26 cellular contexts compared by ENCODE assay signal in genomic region chr6:139690007-139690406, GRCh38.
"Had no signal": no experiment of that assay in that cellular context is flagged by ENCODE, and none has a peak within 500 bp of the region (broad histone marks: within the 10 kb centered on the region; RNA-seq: fewer than 3 reads in every experiment).

No MANE protein-coding gene starts in this region.

- H3K36me3 ChIP-seq: esophagus muscularis mucosa, gastroesophageal sphincter, neutrophil, right atrium auricular region, sigmoid colon, suprapubic skin, thyroid gland, uterus had no signal

- H3K27ac ChIP-seq: epithelial cell of prostate, esophagus muscularis mucosa, gastroesophageal sphincter, neutrophil, right atrium auricular region, sigmoid colon, suprapubic skin, thyroid gland, uterus had no signal

- ATAC-seq: gastroesophageal sphincter; left cardiac atrium; left ventricle myocardium superior; stimulated activated naive CD8-positive, alpha-beta T cell treated with anti-CD3 and anti-CD28 coated beads, Interleukin-15, Interleukin-2, amounts not matched to agents 100 U/mL and 50 U/mL, for 24 hours had no signal

- H3K27me3 ChIP-seq: esophagus muscularis mucosa, gastroesophageal sphincter, neutrophil, right atrium auricular region, sigmoid colon, suprapubic skin, thyroid gland, uterus had no signal

- H3K36me3 Mint-ChIP-seq: immature natural killer cell, naive B cell, type B pancreatic cell had no signal

- H3K4me3 ChIP-seq: esophagus muscularis mucosa, gastroesophageal sphincter, lung, right atrium auricular region, sigmoid colon, suprapubic skin, thyroid gland, uterus had no signal

- H3K4me1 Mint-ChIP-seq: immature natural killer cell, naive B cell had no signal

- H3K27ac Mint-ChIP-seq: immature natural killer cell, naive B cell, type B pancreatic cell had no signal

- H3K9me3 ChIP-seq: esophagus muscularis mucosa, gastroesophageal sphincter, neutrophil, right atrium auricular region, sigmoid colon, suprapubic skin, thyroid gland, uterus had no signal

- H3K4me1 ChIP-seq: gastroesophageal sphincter, right atrium auricular region, sigmoid colon, thyroid gland had no signal

- H3K4me3 Mint-ChIP-seq: immature natural killer cell, naive B cell, type B pancreatic cell had no signal

- H3K27me3 Mint-ChIP-seq: type B pancreatic cell had no signal

- H3K9me3 Mint-ChIP-seq: naive B cell, type B pancreatic cell had no signal

- DNase-seq: cortex of kidney; effector memory CD4-positive, alpha-beta T cell; foreskin fibroblast; glutamatergic neuron; immature natural killer cell; kidney; left cardiac atrium; left ventricle myocardium superior; mesenchymal stem cell; midbrain; naive B cell; posterior cingulate gyrus; sigmoid colon; small intestine; stimulated activated CD4-positive, alpha-beta T cell treated with anti-CD3 and anti-CD28 coated beads, Interleukin-2, amount 100 ng/mL, for 48 hours; stimulated activated naive CD8-positive, alpha-beta T cell treated with anti-CD3 and anti-CD28 coated beads, Interleukin-15, Interleukin-2, amounts not matched to agents 100 U/mL and 50 U/mL, for 24 hours; thyroid gland; uterus had no signal
